Comparison of ENCODE assay signal across 1 cellular context in the genomic region with DNA sequence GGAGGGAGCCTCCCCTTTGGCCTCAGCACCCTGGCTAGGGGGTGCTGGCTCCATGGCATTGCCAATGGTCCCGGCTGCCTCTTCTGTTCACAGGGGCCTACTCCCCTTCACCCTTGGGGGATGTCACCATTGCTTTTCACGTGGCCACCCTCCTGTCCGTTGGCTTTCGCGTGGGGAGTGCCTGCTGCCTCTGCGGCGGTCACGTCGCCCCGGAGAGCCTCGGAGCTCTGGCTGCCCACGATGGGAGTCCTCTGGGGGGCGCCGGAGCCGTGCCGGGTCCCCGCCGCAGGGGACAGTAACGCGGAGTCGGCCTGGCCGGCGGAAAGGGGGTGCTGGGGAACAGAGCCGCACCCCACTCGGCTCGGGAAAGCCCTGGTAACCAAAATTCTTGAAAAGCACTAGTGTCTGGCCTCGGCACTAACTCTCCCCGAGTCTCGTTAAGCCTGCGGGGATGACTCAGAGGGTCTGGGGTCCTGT.
TF ChIP-seq lines count a peak whose summit lies in the region.

No MANE protein-coding gene starts in this region.

TF ChIP-seq in HEK293, 187 proteins besides CTCF, POLR2A, EP300 and RAD21 (continued from another document):
- TF ChIP-seq, protein P1, sequence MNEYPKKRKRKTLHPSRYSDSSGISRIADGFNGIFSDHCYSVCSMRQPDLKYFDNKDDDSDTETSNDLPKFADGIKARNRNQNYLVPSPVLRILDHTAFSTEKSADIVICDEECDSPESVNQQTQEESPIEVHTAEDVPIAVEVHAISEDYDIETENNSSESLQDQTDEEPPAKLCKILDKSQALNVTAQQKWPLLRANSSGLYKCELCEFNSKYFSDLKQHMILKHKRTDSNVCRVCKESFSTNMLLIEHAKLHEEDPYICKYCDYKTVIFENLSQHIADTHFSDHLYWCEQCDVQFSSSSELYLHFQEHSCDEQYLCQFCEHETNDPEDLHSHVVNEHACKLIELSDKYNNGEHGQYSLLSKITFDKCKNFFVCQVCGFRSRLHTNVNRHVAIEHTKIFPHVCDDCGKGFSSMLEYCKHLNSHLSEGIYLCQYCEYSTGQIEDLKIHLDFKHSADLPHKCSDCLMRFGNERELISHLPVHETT (tag by site-specific recombination; IDR thresholded peaks at IDR 0.05) = no peak
- no peak for TF ChIP-seq ZNF169 (tag by site-specific recombination; IDR thresholded peaks at IDR 0.05)
- no peak for TF ChIP-seq ZNF274 (IDR thresholded peaks at IDR 0.05; ENCODE audit: low read length)
- TF ChIP-seq ZNF274 (tag by site-specific recombination; IDR thresholded peaks at IDR 0.05; ENCODE audit: borderline replicate concordance) = no peak
- no peak for TF ChIP-seq ZNF292 (tag by site-specific recombination; IDR thresholded peaks at IDR 0.05; ENCODE audit: borderline replicate concordance, low read depth)
- TF ChIP-seq ZNF423 (tag by site-specific recombination; IDR thresholded peaks at IDR 0.05) = no peak
- TF ChIP-seq ZEB2 (tag by site-specific recombination; IDR thresholded peaks at IDR 0.05) = no peak
- TF ChIP-seq KLF10 (tag by site-specific recombination; IDR thresholded peaks at IDR 0.05) = no peak
- no peak for TF ChIP-seq ZNF571 (tag by site-specific recombination; IDR thresholded peaks at IDR 0.05)
